In the genomic region with DNA sequence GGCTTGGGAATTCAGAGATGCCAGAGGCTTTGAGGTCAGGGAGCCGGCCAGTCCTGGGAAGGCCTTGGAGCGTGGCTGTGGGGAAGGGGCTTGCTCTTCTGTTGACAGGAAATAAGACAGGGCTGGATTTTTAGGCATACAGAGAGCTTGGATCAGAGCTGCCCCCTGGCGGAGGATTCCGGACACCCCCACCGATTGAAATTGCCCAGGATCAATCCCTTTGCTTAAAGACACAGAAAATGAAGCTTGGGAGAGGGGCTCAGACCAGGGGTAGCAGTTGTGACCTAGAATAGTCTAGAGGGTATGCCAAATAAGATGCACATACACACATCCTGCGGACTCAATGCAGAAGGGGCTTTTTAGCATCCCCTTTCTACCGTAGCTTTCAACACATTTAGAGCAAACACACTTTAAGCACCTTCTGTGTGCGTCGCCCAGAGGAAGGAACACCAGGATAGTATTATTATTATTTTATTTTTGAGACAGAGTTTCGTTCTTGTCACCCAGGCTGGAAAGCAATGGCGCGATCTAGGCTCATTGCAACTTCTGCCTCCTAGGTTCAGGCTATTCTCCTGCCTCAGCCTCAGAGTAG, we compare ENCODE assay signal across 8 cellular contexts. TPM values are rescaled to one million over a fixed set of nuclear protein-coding genes. Genes with fewer than 3 reads are reported as not detected.
DNase-seq lines count a peak whose midpoint lies in the region; ATAC-seq and TF ChIP-seq lines count a peak whose summit lies in the region.

No MANE protein-coding gene starts in this region.

- H3K18ac ChIP-seq in IMR-90 (ENCODE audit: low read depth, low read length) = peak overlapping the region; percentile 57; the same call in 1 of the 2 replicates

- H3K9me1 ChIP-seq in IMR-90 (ENCODE audit: insufficient read depth, low read length) = peaks cover 17% of the 10 kb centered on the region

- DNase-seq in Caki2 (ENCODE audit: low read depth) (peak; percentile 26), IMR-90 (peak; percentile 53), right atrium auricular region (ENCODE audit: low spot score) (no peak)
- peak; percentile 77 for DNase-seq in activated naive CD4-positive, alpha-beta T cell treated with anti-CD3 and anti-CD28 coated beads, Interleukin-2, amount 50 U/mL, for 16 hours
- peak; percentile 49 to 69 (median 60) for DNase-seq in stimulated activated CD4-positive, alpha-beta T cell treated with anti-CD3 and anti-CD28 coated beads, Interleukin-1b, Interleukin-23, amount 100 ng/mL, for 24 hours (ENCODE audit: low read depth in 4 of 4, low spot score in 1 of 4)

- 0 out of 3 replicates have a peak overlapping the region, but pooled peaks have one; percentile 15 for H2BK15ac ChIP-seq in IMR-90 (ENCODE audit: low read depth, low read length)

- peaks cover 3% of the 10 kb centered on the region; the same call in 1 of the 2 replicates for H3K36me3 ChIP-seq in IMR-90 (ENCODE audit: control insufficient read depth, insufficient read depth, low read length)
- no peaks in the 10 kb centered on the region for H3K36me3 ChIP-seq in right atrium auricular region

- H3K9me3 ChIP-seq in IMR-90 (ENCODE audit: control insufficient read depth, insufficient read depth, low read length) (no peaks in the 10 kb centered on the region), right atrium auricular region (no peaks in the 10 kb centered on the region)

- BruUV-seq in IMR-90 (replicated peaks; lab: Mats Ljungman, UMichigan) = no TSS peak

- WGBS in IMR-90 (ENCODE audit: extremely low coverage in 2 of 2, insufficient read length in 1 of 2), 2 experiments = no CpG with 5 or more reads among the region's 12 CpGs

- peak overlapping the region; percentile 69; the same call in 1 of the 2 replicates for H2BK20ac ChIP-seq in IMR-90 (ENCODE audit: low read depth, low read length)

- H3K9ac ChIP-seq in IMR-90 (ENCODE audit: low read depth, low read length) = no peak overlapping the region

- intact Hi-C loops in IMR-90 (cut with micrococcal nuclease) = loop anchor here (1.0 kb wide), 1 partner anchor 485 kb away; no protein-coding TSS in a partner anchor

- H3K27ac ChIP-seq in IMR-90 (ENCODE audit: insufficient read depth, low read length) (peak overlapping the region; percentile 51), right atrium auricular region (no peak overlapping the region)

- in situ Hi-C loops in Caki2 (cut with HindIII; ENCODE audit: low pct_unique_long_range_greater_than_20kb, low sequenced_read_pairs) = no loop called here
- in situ Hi-C loops in IMR-90 (cut with MboI; ENCODE audit: low sequenced_read_pairs) = no loop called here

- peaks cover 13 to 45% of the 10 kb centered on the region in 2 experiments; a peak in 3 of 4 replicates for H3K79me1 ChIP-seq in IMR-90 (ENCODE audit: low read depth in 1 of 2, low read length in 2 of 2)

- peak overlapping the region; percentile 81 for H2BK5ac ChIP-seq in IMR-90 (ENCODE audit: low read depth, low read length, poor library complexity, severe bottlenecking)

- H4K5ac ChIP-seq in IMR-90 (ENCODE audit: low read depth, low read length) = peak overlapping the region; percentile 75; the same call in 1 of the 2 replicates

- POLR2A ChIA-PET in IMR-90 (lab: Charles Lee; ENCODE audit: unreplicated experiment) = interaction anchor here (0.7 to 1.4 kb wide), 3 partner anchors 484 to 493 kb away, joined by 3 to 4 read pairs (median 4); no protein-coding TSS in a partner anchor

- H3K4me2 ChIP-seq in IMR-90 (ENCODE audit: low read depth, low read length) = no peak overlapping the region

- TF ChIP-seq POLR2A in IMR-90 (IDR thresholded peaks at IDR 0.05; ENCODE audit: low read depth, low read length) = no peak

- H3K4me3 ChIP-seq in IMR-90 (ENCODE audit: insufficient read depth, low read depth, low read length) (no peak overlapping the region), right atrium auricular region (no peak overlapping the region)

- H3K23ac ChIP-seq in IMR-90 (ENCODE audit: low read depth, low read length) = no peak overlapping the region

- H3K4ac ChIP-seq in IMR-90 (ENCODE audit: low read depth, low read length) = peak overlapping the region; percentile 87

- H2AK5ac ChIP-seq in IMR-90 (ENCODE audit: low read depth, low read length) = peak overlapping the region; percentile 89; the same call in 1 of the 2 replicates

- H3K56ac ChIP-seq in IMR-90 (ENCODE audit: extremely low read depth, insufficient read depth, low read length) = no peak overlapping the region

- peak overlapping the region; percentile 91 for H2AFZ ChIP-seq in IMR-90 (replicated peaks; ENCODE audit: low read length, poor library complexity)

- no peak overlapping the region for H3K14ac ChIP-seq in IMR-90 (replicated peaks; ENCODE audit: low read depth, low read length)

- no peak overlapping the region for H2AK9ac ChIP-seq in IMR-90 (replicated peaks; ENCODE audit: low read depth, low read length, poor library complexity)

- peak overlapping the region; percentile 18 to 92; a peak in 3 of 4 replicates for H4K8ac ChIP-seq in IMR-90 (ENCODE audit: low read depth in 2 of 2, low read length in 2 of 2)

- dilution Hi-C loops in IMR-90 (cut with HindIII; ENCODE audit: low sequenced_read_pairs, unreplicated experiment) = no loop called here

- H4K20me1 ChIP-seq in IMR-90 (ENCODE audit: insufficient read depth, low read length) = peaks cover 26% of the 10 kb centered on the region

- H3K27me3 ChIP-seq in IMR-90 (ENCODE audit: control insufficient read depth, insufficient read depth, low read length) = no peaks in the 10 kb centered on the region
- H3K27me3 ChIP-seq in right atrium auricular region = no peaks in the 10 kb centered on the region

- peak overlapping the region; percentile 58; the same call in 1 of the 2 replicates for H2BK120ac ChIP-seq in IMR-90 (ENCODE audit: low read depth, low read length)

- CTCF ChIA-PET in IMR-90 (lab: Yijun Ruan, JAX) = interaction anchor here (0.5 to 3.1 kb wide), 10 partner anchors 10 to 854 kb away, joined by 3 to 26 read pairs (median 4); no protein-coding TSS in a partner anchor

- H3K4me1 ChIP-seq in IMR-90 (ENCODE audit: control insufficient read depth, insufficient read depth, low read length) (peaks cover 27% of the 10 kb centered on the region), right atrium auricular region (peaks cover 0 to 37% of the 10 kb centered on the region in 2 donors)

- H4K91ac ChIP-seq in IMR-90 (ENCODE audit: insufficient read depth, low read depth, low read length) = peak overlapping the region; percentile 63; the same call in 1 of the 2 replicates

- peak; percentile 67 for TF ChIP-seq RAD21 in IMR-90 (IDR thresholded peaks at IDR 0.05; ENCODE audit: low read length)

- ATAC-seq in IMR-90 (ENCODE audit: low read depth) = no peak
- peak; percentile 13; the same call in 1 of the 3 replicates for ATAC-seq in SK-N-SH treated with all-trans-retinoic acid at 6 μM for 48 hours
- ATAC-seq in HG03175 (IDR thresholded peaks at IDR 0.05; ENCODE audit: unreplicated experiment) = no peak
- no peak for ATAC-seq in HG03108 (IDR thresholded peaks at IDR 0.05; ENCODE audit: unreplicated experiment)

- TF ChIP-seq CTCF in IMR-90 (conservative IDR thresholded peaks at IDR 0.05; ENCODE audit: low read depth, low read length) = peak; percentile 74
- peak; percentile 44 to 77 for TF ChIP-seq CTCF in right atrium auricular region (IDR thresholded peaks at IDR 0.05)

TF ChIP-seq in IMR-90, 13 proteins besides CTCF, POLR2A, EP300 and RAD21 (continues in another document):
- no peak for TF ChIP-seq CHD1 (IDR thresholded peaks at IDR 0.05; ENCODE audit: low read depth, low read length)

TF ChIP-seq in SK-N-SH treated with all-trans-retinoic acid at 6 μM for 48 hours, 23 proteins besides CTCF, POLR2A, EP300 and RAD21 (continues in another document):
- TF ChIP-seq ZC3H10 (CRISPR knock-in tag; IDR thresholded peaks at IDR 0.05) (no peak), BACH2 (CRISPR knock-in tag; IDR thresholded peaks at IDR 0.05; ENCODE audit: borderline replicate concordance) (no peak), TOX (CRISPR knock-in tag; IDR thresholded peaks at IDR 0.05; ENCODE audit: borderline replicate concordance) (no peak)

RNA-seq across cellular contexts. Expression of a gene that starts 1.7 kb away (rescaled TPM):
- 67.2 and 70.5 TPM in 2 replicates for total RNA-seq in Caki2 (2014; rRNA removed; shearing (Covaris generic); ENCODE audit: low replicate concordance)
- total RNA-seq in IMR-90 (2012; rRNA removed) (67.8 and 68.1 TPM in 2 replicates), right atrium auricular region (10 to 100 TPM; 33.7 to 36.0 TPM)
- 88.1 and 108 TPM in 2 replicates for polyA plus RNA-seq in IMR-90 (2012; rRNA removed)
- 57.5 and 92.6 TPM in 2 replicates for polyA plus RNA-seq in IMR-90 (2012; cell fraction: cytosol; rRNA removed)
- 56.2 and 66.4 TPM in 2 replicates for polyA plus RNA-seq in IMR-90 (2012; cell fraction: nucleus; rRNA removed; ENCODE audit: low replicate concordance)

RNA-seq across cellular contexts. Expression of a gene that starts 3.4 kb away (rescaled TPM):
- total RNA-seq in Caki2 (2014; rRNA removed; shearing (Covaris generic); ENCODE audit: low replicate concordance) = not detected in 2 replicates
- total RNA-seq in IMR-90 (2012; rRNA removed) = not detected in 2 replicates
- polyA plus RNA-seq in IMR-90 (2012; rRNA removed) = 0.09 and 0.20 TPM in 2 replicates
- polyA plus RNA-seq in IMR-90 (2012; cell fraction: cytosol; rRNA removed) = 0.06 and 0.19 TPM in 2 replicates
- polyA plus RNA-seq in IMR-90 (2012; cell fraction: nucleus; rRNA removed; ENCODE audit: low replicate concordance) = 0.42 and 0.54 TPM in 2 replicates
- total RNA-seq in right atrium auricular region = not detected

RNA-seq across cellular contexts. Expression of a gene that starts 17.7 kb away (rescaled TPM):
- 23.1 and 34.4 TPM in 2 replicates for total RNA-seq in Caki2 (2014; rRNA removed; shearing (Covaris generic); ENCODE audit: low replicate concordance)
- total RNA-seq in IMR-90 (2012; rRNA removed) (9.4 and 9.7 TPM in 2 replicates), right atrium auricular region (10 to 100 TPM; 10.2 to 12.6 TPM)
- 28.9 and 31.4 TPM in 2 replicates for polyA plus RNA-seq in IMR-90 (2012; rRNA removed)
- 22.2 and 27.8 TPM in 2 replicates for polyA plus RNA-seq in IMR-90 (2012; cell fraction: cytosol; rRNA removed)
- polyA plus RNA-seq in IMR-90 (2012; cell fraction: nucleus; rRNA removed; ENCODE audit: low replicate concordance) = 42.0 and 79.1 TPM in 2 replicates

RNA-seq across cellular contexts. Expression of a gene that starts 41.2 kb away (rescaled TPM):
- 3.0 and 7.6 TPM in 2 replicates for total RNA-seq in Caki2 (2014; rRNA removed; shearing (Covaris generic); ENCODE audit: low replicate concordance)
- 12.7 and 13.1 TPM in 2 replicates for total RNA-seq in IMR-90 (2012; rRNA removed)
- 35.5 and 45.9 TPM in 2 replicates for polyA plus RNA-seq in IMR-90 (2012; rRNA removed)
- 19.5 and 46.6 TPM in 2 replicates for polyA plus RNA-seq in IMR-90 (2012; cell fraction: cytosol; rRNA removed)
- 10.2 and 29.0 TPM in 2 replicates for polyA plus RNA-seq in IMR-90 (2012; cell fraction: nucleus; rRNA removed; ENCODE audit: low replicate concordance)
- total RNA-seq in right atrium auricular region = 1 to 10 TPM; 1.1 to 6.9 TPM
